ENCODE assay signal across 17 cellular contexts in the genomic region with DNA sequence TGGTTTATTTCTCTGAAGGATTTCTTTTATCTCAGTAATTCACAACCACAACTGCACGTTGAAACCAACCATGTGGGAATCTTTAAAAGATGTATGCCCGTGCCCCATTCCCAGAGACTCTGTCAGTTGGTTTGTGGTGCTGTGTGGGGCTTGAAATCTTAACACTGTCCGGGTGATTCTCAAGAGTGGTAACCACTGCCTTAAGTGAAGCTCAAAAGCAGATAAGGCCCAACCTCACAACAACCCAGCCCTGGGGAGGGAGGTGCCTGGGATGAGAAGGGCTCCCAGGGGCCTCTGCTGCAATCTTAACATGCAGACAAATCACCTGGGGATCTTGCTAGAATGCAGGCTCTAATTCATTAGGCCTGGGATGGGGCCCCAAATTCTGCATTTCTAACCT. TPM values are rescaled to one million over a fixed set of nuclear protein-coding genes. Genes with fewer than 3 reads are reported as not detected.
DNase-seq lines count a peak whose midpoint lies in the region; ATAC-seq and TF ChIP-seq lines count a peak whose summit lies in the region.
"Had no signal": no experiment of that assay in that cellular context is flagged by ENCODE, and none has a peak within 500 bp of the region (broad histone marks: within the 10 kb centered on the region; RNA-seq: fewer than 3 reads in every experiment).

No MANE protein-coding gene starts in this region.

- H2BK15ac ChIP-seq in IMR-90 (ENCODE audit: low read depth, low read length) = no peak overlapping the region

- no peak overlapping the region for H3K14ac ChIP-seq in IMR-90 (replicated peaks; ENCODE audit: low read depth, low read length)

- H3K27me3 ChIP-seq in IMR-90 (ENCODE audit: control insufficient read depth, insufficient read depth, low read length) (peaks cover 2% of the 10 kb centered on the region; the same call in 1 of the 2 replicates), esophagus muscularis mucosa (no peaks in the 10 kb centered on the region)

- H2BK5ac ChIP-seq in IMR-90 (ENCODE audit: low read depth, low read length, poor library complexity, severe bottlenecking) = no peak overlapping the region

- peaks cover 2% of the 10 kb centered on the region for H3K9me3 Mint-ChIP-seq in progenitor cell of endocrine pancreas (ENCODE audit: low read depth)
- H3K9me3 Mint-ChIP-seq: GM23338, HFFc6 had no signal

- no peak overlapping the region for H3K9ac ChIP-seq in IMR-90 (ENCODE audit: low read depth, low read length)

- no peaks in the 10 kb centered on the region for H3K79me1 ChIP-seq in IMR-90 (ENCODE audit: low read depth in 1 of 2, low read length in 2 of 2)

- dilution Hi-C loops in IMR-90 (cut with HindIII; ENCODE audit: low sequenced_read_pairs, unreplicated experiment) = no loop called here

- H3K4me1 ChIP-seq in IMR-90 (ENCODE audit: control insufficient read depth, insufficient read depth, low read length) (peaks cover 11% of the 10 kb centered on the region), esophagus muscularis mucosa (no peaks in the 10 kb centered on the region)
- H3K4me1 ChIP-seq: HAP-1 had no signal

- WGBS in IMR-90 (ENCODE audit: extremely low coverage in 2 of 2, insufficient read length in 1 of 2), 2 experiments = no CpG with 5 or more reads among the region's 3 CpGs
- 93% methylated on average over 3 of the region's 3 CpGs for WGBS in esophagus muscularis mucosa

- H2BK120ac ChIP-seq in IMR-90 (ENCODE audit: low read depth, low read length) = no peak overlapping the region

- in situ Hi-C loops in IMR-90 (cut with MboI; ENCODE audit: low sequenced_read_pairs) = no loop called here

- no peak overlapping the region for H4K91ac ChIP-seq in IMR-90 (ENCODE audit: insufficient read depth, low read depth, low read length)

- no peak overlapping the region for H3K4ac ChIP-seq in IMR-90 (ENCODE audit: low read depth, low read length)

- peaks cover 3% of the 10 kb centered on the region; the same call in 1 of the 2 replicates for H3K9me3 ChIP-seq in IMR-90 (ENCODE audit: control insufficient read depth, insufficient read depth, low read length)
- no peaks in the 10 kb centered on the region for H3K9me3 ChIP-seq in esophagus muscularis mucosa

- H3K27me3 Mint-ChIP-seq in progenitor cell of endocrine pancreas = no peaks in the 10 kb centered on the region

- intact Hi-C loops in IMR-90 (cut with micrococcal nuclease) = no loop called here
- intact Hi-C loops in esophagus muscularis mucosa (cut with DNase I) = no loop called here

- H3K4me1 Mint-ChIP-seq in progenitor cell of endocrine pancreas (ENCODE audit: low read depth) = peaks cover 53% of the 10 kb centered on the region
- H3K4me1 Mint-ChIP-seq: GM23338 had no signal

- H3K4me3 Mint-ChIP-seq in progenitor cell of endocrine pancreas (ENCODE audit: low read depth) = no peak overlapping the region
- H3K4me3 Mint-ChIP-seq: CD4-positive, alpha-beta memory T cell; GM23338; HFFc6 had no signal

- no peak overlapping the region for H4K5ac ChIP-seq in IMR-90 (ENCODE audit: low read depth, low read length)

- no peak overlapping the region for H3K4me2 ChIP-seq in IMR-90 (ENCODE audit: low read depth, low read length)
- H3K4me2 ChIP-seq: GM23338 had no signal

- no peak overlapping the region for H3K56ac ChIP-seq in IMR-90 (ENCODE audit: extremely low read depth, insufficient read depth, low read length)

- peak overlapping the region; percentile 50 for H2AK9ac ChIP-seq in IMR-90 (replicated peaks; ENCODE audit: low read depth, low read length, poor library complexity)

- no peak overlapping the region for H2AK5ac ChIP-seq in IMR-90 (ENCODE audit: low read depth, low read length)

- H4K20me1 ChIP-seq in IMR-90 (ENCODE audit: insufficient read depth, low read length) = no peaks in the 10 kb centered on the region

- no peak overlapping the region for H3K4me3 ChIP-seq in IMR-90 (ENCODE audit: insufficient read depth, low read depth, low read length)
- H3K4me3 ChIP-seq in esophagus muscularis mucosa = no peak overlapping the region
- H3K4me3 ChIP-seq: GM23338, HAP-1 had no signal

- no peak overlapping the region for H3K27ac Mint-ChIP-seq in progenitor cell of endocrine pancreas
- H3K27ac Mint-ChIP-seq: GM23338, HFFc6 had no signal

- H2AFZ ChIP-seq in IMR-90 (replicated peaks; ENCODE audit: low read length, poor library complexity) = no peak overlapping the region
- H2AFZ ChIP-seq: GM23338 had no signal

- no peak overlapping the region for H3K23ac ChIP-seq in IMR-90 (ENCODE audit: low read depth, low read length)

- DNase-seq in IMR-90 (no peak), esophagus muscularis mucosa (ENCODE audit: extremely low spot score) (peak; percentile 86), progenitor cell of endocrine pancreas (ENCODE audit: low spot score, unreplicated experiment) (no peak), SHP77 treated with DMSO at 0.1 percent for 48 hours (lab: John Stamatoyannopoulos, UW) (no peak)
- DNase-seq in stimulated activated naive CD8-positive, alpha-beta T cell treated with anti-CD3 and anti-CD28 coated beads, Interleukin-15, Interleukin-2, amounts not matched to agents 100 U/mL and 50 U/mL, for 24 hours = no peak
- DNase-seq: 8988T; C1 segment of cervical spinal cord; Calu3; CD4-positive, alpha-beta memory T cell; COR-L47; DMS79 treated with DMSO at 0.1 percent for 48 hours; GF-D8; HFFc6 had no signal

- no peak overlapping the region for H3K18ac ChIP-seq in IMR-90 (ENCODE audit: low read depth, low read length)

- no peak for TF ChIP-seq POLR2A in IMR-90 (IDR thresholded peaks at IDR 0.05; ENCODE audit: low read depth, low read length)
- TF ChIP-seq POLR2A in esophagus muscularis mucosa (IDR thresholded peaks at IDR 0.05; ENCODE audit: low read depth) = no peak

- no peak for ATAC-seq in IMR-90 (ENCODE audit: low read depth)
- no peak for ATAC-seq in stimulated activated naive CD8-positive, alpha-beta T cell treated with anti-CD3 and anti-CD28 coated beads, Interleukin-15, Interleukin-2, amounts not matched to agents 100 U/mL and 50 U/mL, for 24 hours
- ATAC-seq: GM23338 had no signal

- TF ChIP-seq CTCF in IMR-90 (conservative IDR thresholded peaks at IDR 0.05; ENCODE audit: low read depth, low read length) = no peak
- no peak for TF ChIP-seq CTCF in VCaP (conservative IDR thresholded peaks at IDR 0.05)
- no peak for TF ChIP-seq CTCF in esophagus muscularis mucosa (IDR thresholded peaks at IDR 0.05)
- TF ChIP-seq CTCF in progenitor cell of endocrine pancreas (IDR thresholded peaks at IDR 0.05; ENCODE audit: unreplicated experiment) = no peak

- no TSS peak for BruUV-seq in IMR-90 (replicated peaks; lab: Mats Ljungman, UMichigan)

- TF ChIP-seq EP300 in esophagus muscularis mucosa (IDR thresholded peaks at IDR 0.05) = no peak

- POLR2A ChIA-PET in IMR-90 (lab: Charles Lee; ENCODE audit: unreplicated experiment) = no interaction called here

- no peak overlapping the region for H2BK20ac ChIP-seq in IMR-90 (ENCODE audit: low read depth, low read length)

- H4K8ac ChIP-seq in IMR-90 (ENCODE audit: low read depth in 2 of 2, low read length in 2 of 2) = no peak overlapping the region

- H3K36me3 ChIP-seq in IMR-90 (ENCODE audit: control insufficient read depth, insufficient read depth, low read length) (no peaks in the 10 kb centered on the region), esophagus muscularis mucosa (peaks cover 0 to 75% (median 9%) of the 10 kb centered on the region in 4 donors)
- H3K36me3 ChIP-seq: HAP-1 had no signal

- CTCF ChIA-PET in IMR-90 (lab: Yijun Ruan, JAX) = interaction anchor here (1.7 kb wide), 1 partner anchor 17 kb away, joined by 6 read pairs; no protein-coding TSS in a partner anchor

- no peaks in the 10 kb centered on the region for H3K36me3 Mint-ChIP-seq in progenitor cell of endocrine pancreas (ENCODE audit: insufficient read depth)
- H3K36me3 Mint-ChIP-seq: CD4-positive, alpha-beta memory T cell had no signal

- no peak for TF ChIP-seq RAD21 in IMR-90 (IDR thresholded peaks at IDR 0.05; ENCODE audit: low read length)

- 0 out of 2 replicates have a peak, but pooled peaks cover 3% of the 10 kb centered on the region for H3K9me1 ChIP-seq in IMR-90 (ENCODE audit: insufficient read depth, low read length)

- H3K27ac ChIP-seq in IMR-90 (ENCODE audit: insufficient read depth, low read length) (no peak overlapping the region), VCaP (peak overlapping the region; percentile 95), esophagus muscularis mucosa (replicated peaks in 1 of 4) (no peak overlapping the region)

TF ChIP-seq in IMR-90, 13 proteins besides CTCF, POLR2A, EP300 and RAD21 (continues in another document):
- TF ChIP-seq, protein P1, sequence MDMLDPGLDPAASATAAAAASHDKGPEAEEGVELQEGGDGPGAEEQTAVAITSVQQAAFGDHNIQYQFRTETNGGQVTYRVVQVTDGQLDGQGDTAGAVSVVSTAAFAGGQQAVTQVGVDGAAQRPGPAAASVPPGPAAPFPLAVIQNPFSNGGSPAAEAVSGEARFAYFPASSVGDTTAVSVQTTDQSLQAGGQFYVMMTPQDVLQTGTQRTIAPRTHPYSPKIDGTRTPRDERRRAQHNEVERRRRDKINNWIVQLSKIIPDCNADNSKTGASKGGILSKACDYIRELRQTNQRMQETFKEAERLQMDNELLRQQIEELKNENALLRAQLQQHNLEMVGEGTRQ (IDR thresholded peaks at IDR 0.05; ENCODE audit: low read depth, low read length) = no peak
- no peak for TF ChIP-seq CEBPB (IDR thresholded peaks at IDR 0.05; ENCODE audit: low read depth, low read length)
- no peak for TF ChIP-seq MAFK (IDR thresholded peaks at IDR 0.05; ENCODE audit: low read depth, low read length)
- TF ChIP-seq CHD1 (IDR thresholded peaks at IDR 0.05; ENCODE audit: low read depth, low read length) = no peak
- no peak for TF ChIP-seq FOS (IDR thresholded peaks at IDR 0.05; ENCODE audit: low read depth, low read length)
- TF ChIP-seq MXI1 (IDR thresholded peaks at IDR 0.05; ENCODE audit: borderline replicate concordance, low read depth, low read length) = no peak
- TF ChIP-seq SMC3 (IDR thresholded peaks at IDR 0.05; ENCODE audit: low read depth, low read length) = no peak
- TF ChIP-seq RFX5 (IDR thresholded peaks at IDR 0.05; ENCODE audit: low read depth, low read length) = no peak
- no peak for TF ChIP-seq NFE2L2 (IDR thresholded peaks at IDR 0.05; ENCODE audit: low read depth, low read length)
- TF ChIP-seq RCOR1 (IDR thresholded peaks at IDR 0.05; ENCODE audit: insufficient replicate concordance, low read length) = no peak
- no peak for TF ChIP-seq MAZ (IDR thresholded peaks at IDR 0.05; ENCODE audit: borderline replicate concordance, low read depth, low read length)
- TF ChIP-seq BHLHE40 (IDR thresholded peaks at IDR 0.05; ENCODE audit: low read depth, low read length) = no peak

RNA-seq across cellular contexts. Expression of a gene that starts 13.4 kb away (rescaled TPM):
- 57.2 and 59.9 TPM in 2 replicates for total RNA-seq in IMR-90 (2012; rRNA removed)
- polyA plus RNA-seq in IMR-90 (2012; rRNA removed) = 18.7 and 21.7 TPM in 2 replicates
- 6.1 and 8.5 TPM in 2 replicates for polyA plus RNA-seq in IMR-90 (2012; cell fraction: cytosol; rRNA removed)
- polyA plus RNA-seq in IMR-90 (2012; cell fraction: nucleus; rRNA removed; ENCODE audit: low replicate concordance) = 1.6 and 13.0 TPM in 2 replicates
- total RNA-seq in esophagus muscularis mucosa = 100 to 1,000 TPM in 1 of 4 donors, 10 to 100 TPM in 3; 54.0 to 113 (median 81.9) TPM
- total RNA-seq in progenitor cell of endocrine pancreas = 4.1 and 5.5 TPM in 2 replicates
- total RNA-seq: CD4-positive, alpha-beta memory T cell; G401 had no signal
- polyA plus RNA-seq: CD4-positive, alpha-beta memory T cell had no signal
